ENCODE assay signal across 22 cellular contexts in the genomic region with DNA sequence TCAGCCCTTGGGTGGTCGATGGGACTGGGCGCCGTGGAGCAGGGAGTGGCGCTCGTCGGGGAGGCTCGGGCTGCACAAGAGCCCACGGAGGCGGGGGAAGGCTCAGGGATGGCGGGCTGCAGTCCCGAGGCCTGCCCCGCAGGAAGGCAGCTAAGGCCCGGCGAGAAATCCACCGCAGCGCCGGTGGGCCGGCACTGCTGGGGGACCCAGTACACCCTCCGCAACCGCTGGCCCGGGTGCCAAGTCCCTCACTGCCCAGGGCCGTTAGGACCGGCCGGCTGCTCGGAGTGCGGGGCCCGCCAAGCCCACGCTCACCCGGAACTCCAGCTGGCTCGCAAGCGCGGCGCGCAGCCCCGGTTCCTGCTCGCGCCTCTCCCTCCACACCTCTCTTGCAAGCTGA.
"Had no signal": no experiment of that assay in that cellular context is flagged by ENCODE, and none has a peak within 500 bp of the region (broad histone marks: within the 10 kb centered on the region; RNA-seq: fewer than 3 reads in every experiment).

No MANE protein-coding gene starts in this region.

- H3K36me3 ChIP-seq: esophagus squamous epithelium, gastrocnemius medialis, heart right ventricle, left lung, lower lobe of right lung had no signal

- H3K4me3 ChIP-seq: coronary artery, dorsolateral prefrontal cortex, esophagus squamous epithelium, gastrocnemius medialis, heart right ventricle, left lung, lower lobe of right lung had no signal

- DNase-seq: cerebellar nuclear complex; dermis blood vessel endothelial cell; dorsolateral prefrontal cortex; effector CD4-positive, alpha-beta T cell; effector memory CD4-positive, alpha-beta T cell; erythroblast; esophagus squamous epithelium; foreskin fibroblast; foreskin melanocyte; gastrocnemius medialis; glutamatergic neuron; heart right ventricle; hippocampal formation; left cardiac atrium; left lung; left ventricle myocardium superior; lower lobe of right lung; mesendoderm; midbrain had no signal

- H3K4me1 ChIP-seq: esophagus squamous epithelium, heart right ventricle, left lung, lower lobe of right lung had no signal

- H3K27ac ChIP-seq: coronary artery, dorsolateral prefrontal cortex, epithelial cell of prostate, esophagus squamous epithelium, gastrocnemius medialis, heart right ventricle, left lung, lower lobe of right lung had no signal

- H3K27me3 ChIP-seq: gastrocnemius medialis, heart right ventricle, left lung had no signal

- ATAC-seq: esophagus mucosa, gastrocnemius medialis, heart right ventricle, left cardiac atrium, left lung, left ventricle myocardium superior, lower lobe of right lung had no signal

- H3K9me3 ChIP-seq: esophagus squamous epithelium, gastrocnemius medialis, heart right ventricle, lower lobe of right lung had no signal
